Comparison of ENCODE assay signal across 16 cellular contexts in the genomic region with DNA sequence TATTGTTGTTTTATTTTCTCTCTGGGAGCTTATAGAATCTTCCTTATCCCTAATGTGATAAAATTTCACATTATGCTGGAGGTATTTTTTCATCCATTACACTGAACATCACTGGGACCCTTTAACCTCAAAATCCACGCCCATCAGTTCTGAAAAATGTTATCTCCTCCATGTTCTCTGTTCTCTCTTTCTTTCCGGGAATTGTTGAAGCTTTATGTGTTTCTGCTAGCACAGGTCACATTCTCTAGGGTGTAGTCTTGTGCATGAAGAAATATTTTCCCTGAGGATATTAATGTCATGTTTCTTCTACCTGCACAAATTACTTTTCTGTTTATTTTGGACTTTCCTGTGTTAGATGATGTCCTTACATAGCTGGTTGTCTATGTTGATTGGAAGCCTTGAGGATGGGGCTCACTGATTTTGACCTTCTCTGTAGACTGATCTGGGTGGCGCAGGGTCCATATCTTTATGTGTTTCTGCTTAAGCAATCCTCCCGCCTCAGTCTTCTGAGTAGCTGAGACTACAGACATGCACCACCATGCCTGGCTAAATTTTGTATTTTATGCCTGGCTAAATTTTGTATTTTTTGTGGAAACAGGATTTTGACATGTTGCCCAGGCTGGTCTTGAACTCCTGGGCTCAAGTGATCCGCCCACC. TPM values are rescaled to one million over a fixed set of nuclear protein-coding genes. Genes with fewer than 3 reads are reported as not detected.
DNase-seq lines count a peak whose midpoint lies in the region; ATAC-seq, FAIRE-seq and TF ChIP-seq lines count a peak whose summit lies in the region.
"Had no signal": no experiment of that assay in that cellular context is flagged by ENCODE, and none has a peak within 500 bp of the region (broad histone marks: within the 10 kb centered on the region; RNA-seq: fewer than 3 reads in every experiment).

No MANE protein-coding gene starts in this region.

- CTCF ChIA-PET in activated naive CD4-positive, alpha-beta T cell treated with anti-CD3 and anti-CD28 coated beads, Interleukin-2, amount 10 ng/mL, durations not matched to agents 7 days and 5 days (lab: Charles Lee): interaction anchor here (0.9 to 3.4 kb wide), 3 partner anchors 15 to 28 kb away, joined by 3 to 13 read pairs (median 3); no protein-coding TSS in a partner anchor

- H4K20me1 ChIP-seq in OCI-LY3 (ENCODE audit: insufficient read depth, low read length) (peaks cover 78% of the 10 kb centered on the region), astrocyte (ENCODE audit: insufficient read depth, low read length) (no peaks in the 10 kb centered on the region)

- no peak overlapping the region for H3K4me3 Mint-ChIP-seq in activated naive CD4-positive, alpha-beta T cell treated with anti-CD3 and anti-CD28 coated beads, Interleukin-2, amount 10 ng/mL, durations not matched to agents 7 days and 5 days
- no peak overlapping the region for H3K4me3 Mint-ChIP-seq in astrocyte (ENCODE audit: unreplicated experiment)
- no peak overlapping the region for H3K4me3 Mint-ChIP-seq in stimulated activated memory B cell treated with anti-CD40 and anti-IgM and Interleukin-4, amounts not matched to agents 10 μg/mL and 1 μg/mL and 100 μg/mL, for 72 hours
- H3K4me3 Mint-ChIP-seq: CD8-positive, alpha-beta T cell; GM23338 had no signal

- no peak for FAIRE-seq in astrocyte (lab: Jason Lieb, UNC)
- FAIRE-seq: HTR-8/SVneo had no signal

- H3K4me2 ChIP-seq in OCI-LY3 (ENCODE audit: low read length) (peak overlapping the region; percentile 94), astrocyte (ENCODE audit: low read length) (no peak overlapping the region)
- H3K4me2 ChIP-seq: GM23338, PC-9 had no signal

- H2AFZ ChIP-seq in OCI-LY3 (ENCODE audit: low read depth, low read length): no peak overlapping the region
- H2AFZ ChIP-seq in astrocyte (ENCODE audit: low read depth, low read length): no peak overlapping the region
- H2AFZ ChIP-seq: PC-9 had no signal

- peak overlapping the region; percentile 61; the same call in 1 of the 2 replicates for H3K4me3 ChIP-seq in OCI-LY3 (ENCODE audit: low read length)
- H3K4me3 ChIP-seq in astrocyte (ENCODE audit: insufficient read depth, low read depth, low read length): no peak overlapping the region
- H3K4me3 ChIP-seq: GM23338, PC-9 had no signal

- peak overlapping the region; percentile 84 for H3K27ac Mint-ChIP-seq in activated naive CD4-positive, alpha-beta T cell treated with anti-CD3 and anti-CD28 coated beads, Interleukin-2, amount 10 ng/mL, durations not matched to agents 7 days and 5 days
- H3K27ac Mint-ChIP-seq in astrocyte (ENCODE audit: unreplicated experiment): peak overlapping the region; percentile 41
- H3K27ac Mint-ChIP-seq in stimulated activated memory B cell treated with anti-CD40 and anti-IgM and Interleukin-4, amounts not matched to agents 10 μg/mL and 1 μg/mL and 100 μg/mL, for 72 hours: peak overlapping the region; percentile 90
- H3K27ac Mint-ChIP-seq: CD8-positive, alpha-beta T cell; GM23338 had no signal

- H3K9ac ChIP-seq in OCI-LY3 (ENCODE audit: low read length) (peak overlapping the region; percentile 61; the same call in 1 of the 2 replicates), astrocyte (ENCODE audit: low read length) (no peak overlapping the region)

- H3K9me3 Mint-ChIP-seq in activated naive CD4-positive, alpha-beta T cell treated with anti-CD3 and anti-CD28 coated beads, Interleukin-2, amount 10 ng/mL, durations not matched to agents 7 days and 5 days: no peaks in the 10 kb centered on the region
- peaks cover 3% of the 10 kb centered on the region for H3K9me3 Mint-ChIP-seq in astrocyte (ENCODE audit: unreplicated experiment)
- H3K9me3 Mint-ChIP-seq in stimulated activated memory B cell treated with anti-CD40 and anti-IgM and Interleukin-4, amounts not matched to agents 10 μg/mL and 1 μg/mL and 100 μg/mL, for 72 hours: peaks cover 4% of the 10 kb centered on the region
- H3K9me3 Mint-ChIP-seq: CD8-positive, alpha-beta T cell; GM23338 had no signal

- no peak for ATAC-seq in stimulated activated memory B cell treated with anti-CD40 and anti-IgM and Interleukin-4, amounts not matched to agents 10 μg/mL and 1 μg/mL and 100 μg/mL, for 72 hours
- no peak for ATAC-seq in omental fat pad (ENCODE audit: low FRiP score)
- ATAC-seq: CD8-positive, alpha-beta T cell; GM23338 had no signal

- peaks cover 73% of the 10 kb centered on the region for H3K4me1 Mint-ChIP-seq in activated naive CD4-positive, alpha-beta T cell treated with anti-CD3 and anti-CD28 coated beads, Interleukin-2, amount 10 ng/mL, durations not matched to agents 7 days and 5 days
- H3K4me1 Mint-ChIP-seq in astrocyte (ENCODE audit: low read depth, unreplicated experiment): peaks cover 13% of the 10 kb centered on the region
- peaks cover 70% of the 10 kb centered on the region for H3K4me1 Mint-ChIP-seq in stimulated activated memory B cell treated with anti-CD40 and anti-IgM and Interleukin-4, amounts not matched to agents 10 μg/mL and 1 μg/mL and 100 μg/mL, for 72 hours

- peaks cover 29% of the 10 kb centered on the region for H3K36me3 Mint-ChIP-seq in activated naive CD4-positive, alpha-beta T cell treated with anti-CD3 and anti-CD28 coated beads, Interleukin-2, amount 10 ng/mL, durations not matched to agents 7 days and 5 days
- no peaks in the 10 kb centered on the region for H3K36me3 Mint-ChIP-seq in astrocyte (ENCODE audit: low read depth, unreplicated experiment)
- peaks cover 12% of the 10 kb centered on the region for H3K36me3 Mint-ChIP-seq in stimulated activated memory B cell treated with anti-CD40 and anti-IgM and Interleukin-4, amounts not matched to agents 10 μg/mL and 1 μg/mL and 100 μg/mL, for 72 hours
- H3K36me3 Mint-ChIP-seq: CD8-positive, alpha-beta T cell had no signal

- H3K9me3 ChIP-seq in OCI-LY3 (ENCODE audit: insufficient read depth, low read length) (no peaks in the 10 kb centered on the region), astrocyte (ENCODE audit: insufficient read depth, low read depth, low read length) (no peaks in the 10 kb centered on the region)

- no peak for DNase-seq in activated naive CD4-positive, alpha-beta T cell treated with anti-CD3 and anti-CD28 coated beads, Interleukin-2, amount 10 ng/mL, durations not matched to agents 7 days and 5 days
- no peak for DNase-seq in activated naive CD4-positive, alpha-beta T cell treated with anti-CD3 and anti-CD28 coated beads, Interleukin-2, amount 50 U/mL, for 16 hours
- DNase-seq in astrocyte (ENCODE audit: low read depth) (no peak), NCI-H2171 (lab: John Stamatoyannopoulos, UW) (no peak), omental fat pad (ENCODE audit: low spot score) (no peak)
- DNase-seq: CD8-positive, alpha-beta T cell; DND-41; GDM1; NCI-H1092 treated with DMSO at 0.1 percent for 48 hours; NCI-H1694 treated with DMSO at 0.1 percent for 48 hours; NCI-H446 had no signal

- H3K27ac ChIP-seq in OCI-LY3 (ENCODE audit: low read length) (peak overlapping the region; percentile 99), astrocyte (ENCODE audit: low read depth, low read length) (no peak overlapping the region)
- H3K27ac ChIP-seq: PC-9 had no signal

- TF ChIP-seq CTCF in OCI-LY3 (IDR thresholded peaks at IDR 0.05; ENCODE audit: low read depth, low read length) (no peak), astrocyte (IDR thresholded peaks at IDR 0.05; ENCODE audit: insufficient read depth, low read depth, low read length) (no peak), omental fat pad (IDR thresholded peaks at IDR 0.05) (no peak)

- H3K4me1 ChIP-seq in OCI-LY3 (ENCODE audit: low read length): peaks cover 84% of the 10 kb centered on the region
- peaks cover 6% of the 10 kb centered on the region for H3K4me1 ChIP-seq in astrocyte (ENCODE audit: insufficient read depth, low read length)

- H3K79me2 ChIP-seq in OCI-LY3 (ENCODE audit: low read length) (peaks cover 100% of the 10 kb centered on the region), astrocyte (ENCODE audit: insufficient read depth, low read length) (no peaks in the 10 kb centered on the region)

- H3K27me3 ChIP-seq in OCI-LY3 (ENCODE audit: low read depth, low read length) (no peaks in the 10 kb centered on the region), astrocyte (ENCODE audit: insufficient read depth, low read length) (no peaks in the 10 kb centered on the region)

- H3K36me3 ChIP-seq in OCI-LY3 (replicated peaks; ENCODE audit: low read depth, low read length): peaks cover 39% of the 10 kb centered on the region
- H3K36me3 ChIP-seq in astrocyte (ENCODE audit: insufficient read depth, low read length): no peaks in the 10 kb centered on the region

- H3K27me3 Mint-ChIP-seq in activated naive CD4-positive, alpha-beta T cell treated with anti-CD3 and anti-CD28 coated beads, Interleukin-2, amount 10 ng/mL, durations not matched to agents 7 days and 5 days: peaks cover 11% of the 10 kb centered on the region
- H3K27me3 Mint-ChIP-seq in astrocyte (ENCODE audit: low read depth, unreplicated experiment): no peaks in the 10 kb centered on the region
- no peaks in the 10 kb centered on the region for H3K27me3 Mint-ChIP-seq in stimulated activated memory B cell treated with anti-CD40 and anti-IgM and Interleukin-4, amounts not matched to agents 10 μg/mL and 1 μg/mL and 100 μg/mL, for 72 hours

RNA-seq across cellular contexts. Expression of a gene that starts 31.4 kb away (rescaled TPM):
- total RNA-seq in astrocyte: 2.5 and 2.7 TPM in 2 replicates
- 100 to 1,000 TPM in 2 of 4 donors, 10 to 100 TPM in 2; 17.7 to 381 (median 111) TPM for total RNA-seq in omental fat pad
- total RNA-seq: GM23338 had no signal
